Comparison of ENCODE assay signal across 1 cellular context in the genomic region with DNA sequence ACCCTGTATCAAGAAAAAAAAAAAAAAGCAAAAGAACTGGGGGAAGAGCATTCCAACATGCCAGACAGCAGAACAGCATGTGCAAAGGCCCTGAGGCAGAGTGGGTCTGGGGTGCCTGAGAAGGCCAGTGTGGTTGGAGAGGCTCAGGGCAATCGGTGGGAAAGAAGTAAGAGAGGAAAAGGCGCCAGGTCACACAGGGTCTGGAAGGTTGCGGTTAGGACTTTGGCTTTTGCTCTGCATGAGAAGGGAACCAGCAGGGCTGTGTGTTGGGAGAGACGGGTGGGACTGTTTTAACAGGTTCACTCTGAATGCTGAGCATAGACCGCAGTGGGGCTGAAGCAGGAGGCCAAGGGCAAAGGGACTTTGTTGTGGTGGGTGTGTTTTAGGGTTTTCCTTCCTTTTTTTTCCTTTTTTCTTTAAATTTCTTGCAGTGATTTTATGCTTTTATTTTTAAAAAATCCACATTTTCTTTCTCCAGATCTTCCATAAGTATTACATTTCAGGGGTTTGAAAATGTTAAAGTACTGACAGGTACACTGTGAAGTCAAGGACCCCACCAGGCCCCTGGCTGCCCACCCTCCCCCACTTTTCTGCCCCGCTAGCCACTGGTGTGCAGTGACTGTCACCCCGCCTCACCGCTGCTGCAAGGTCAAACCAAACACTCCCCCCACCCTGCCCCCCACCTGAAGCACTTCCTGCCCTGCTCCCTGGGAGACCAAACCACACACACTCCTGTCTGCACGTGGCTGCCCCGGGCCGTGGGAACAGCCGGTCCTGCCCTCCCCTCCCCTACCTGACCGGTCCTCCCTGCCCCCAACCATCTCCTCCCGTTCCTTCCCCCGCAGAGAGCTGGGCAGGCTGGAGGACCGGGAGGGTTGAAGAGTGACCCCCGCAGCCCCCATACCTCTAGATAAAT.
TF ChIP-seq lines count a peak whose summit lies in the region.

No MANE protein-coding gene starts in this region.

TF ChIP-seq in K562, 482 proteins besides CTCF, POLR2A, EP300 and RAD21:
- TF ChIP-seq, protein P1, sequence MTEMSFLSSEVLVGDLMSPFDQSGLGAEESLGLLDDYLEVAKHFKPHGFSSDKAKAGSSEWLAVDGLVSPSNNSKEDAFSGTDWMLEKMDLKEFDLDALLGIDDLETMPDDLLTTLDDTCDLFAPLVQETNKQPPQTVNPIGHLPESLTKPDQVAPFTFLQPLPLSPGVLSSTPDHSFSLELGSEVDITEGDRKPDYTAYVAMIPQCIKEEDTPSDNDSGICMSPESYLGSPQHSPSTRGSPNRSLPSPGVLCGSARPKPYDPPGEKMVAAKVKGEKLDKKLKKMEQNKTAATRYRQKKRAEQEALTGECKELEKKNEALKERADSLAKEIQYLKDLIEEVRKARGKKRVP (CRISPR knock-in tag; IDR thresholded peaks at IDR 0.05): no peak
- TF ChIP-seq SMARCA5 (IDR thresholded peaks at IDR 0.05) (0 out of 2 replicates have a peak, but pooled peaks have one; percentile 30), ZBTB17 (CRISPR knock-in tag; IDR thresholded peaks at IDR 0.05) (no peak), ZNF24 (IDR thresholded peaks at IDR 0.05) (no peak), SETDB1 (IDR thresholded peaks at IDR 0.05; ENCODE audit: low read length) (no peak), BCOR (IDR thresholded peaks at IDR 0.05) (peak; percentile 49; the same call in 1 of the 2 replicates), RBM25 (IDR thresholded peaks at IDR 0.05; ENCODE audit: low read depth, low read length, severe bottlenecking) (peak; percentile 69), SOX6 (IDR thresholded peaks at IDR 0.05) (no peak), GTF2A2 (tag; IDR thresholded peaks at IDR 0.05) (no peak), STAT5A (IDR thresholded peaks at IDR 0.05; ENCODE audit: borderline replicate concordance, low read length) (no peak), ERF (CRISPR knock-in tag; IDR thresholded peaks at IDR 0.05) (no peak)
- TF ChIP-seq, protein P2, sequence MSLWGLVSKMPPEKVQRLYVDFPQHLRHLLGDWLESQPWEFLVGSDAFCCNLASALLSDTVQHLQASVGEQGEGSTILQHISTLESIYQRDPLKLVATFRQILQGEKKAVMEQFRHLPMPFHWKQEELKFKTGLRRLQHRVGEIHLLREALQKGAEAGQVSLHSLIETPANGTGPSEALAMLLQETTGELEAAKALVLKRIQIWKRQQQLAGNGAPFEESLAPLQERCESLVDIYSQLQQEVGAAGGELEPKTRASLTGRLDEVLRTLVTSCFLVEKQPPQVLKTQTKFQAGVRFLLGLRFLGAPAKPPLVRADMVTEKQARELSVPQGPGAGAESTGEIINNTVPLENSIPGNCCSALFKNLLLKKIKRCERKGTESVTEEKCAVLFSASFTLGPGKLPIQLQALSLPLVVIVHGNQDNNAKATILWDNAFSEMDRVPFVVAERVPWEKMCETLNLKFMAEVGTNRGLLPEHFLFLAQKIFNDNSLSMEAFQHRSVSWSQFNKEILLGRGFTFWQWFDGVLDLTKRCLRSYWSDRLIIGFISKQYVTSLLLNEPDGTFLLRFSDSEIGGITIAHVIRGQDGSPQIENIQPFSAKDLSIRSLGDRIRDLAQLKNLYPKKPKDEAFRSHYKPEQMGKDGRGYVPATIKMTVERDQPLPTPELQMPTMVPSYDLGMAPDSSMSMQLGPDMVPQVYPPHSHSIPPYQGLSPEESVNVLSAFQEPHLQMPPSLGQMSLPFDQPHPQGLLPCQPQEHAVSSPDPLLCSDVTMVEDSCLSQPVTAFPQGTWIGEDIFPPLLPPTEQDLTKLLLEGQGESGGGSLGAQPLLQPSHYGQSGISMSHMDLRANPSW (CRISPR knock-in tag; IDR thresholded peaks at IDR 0.05): no peak
- TF ChIP-seq, protein P3, sequence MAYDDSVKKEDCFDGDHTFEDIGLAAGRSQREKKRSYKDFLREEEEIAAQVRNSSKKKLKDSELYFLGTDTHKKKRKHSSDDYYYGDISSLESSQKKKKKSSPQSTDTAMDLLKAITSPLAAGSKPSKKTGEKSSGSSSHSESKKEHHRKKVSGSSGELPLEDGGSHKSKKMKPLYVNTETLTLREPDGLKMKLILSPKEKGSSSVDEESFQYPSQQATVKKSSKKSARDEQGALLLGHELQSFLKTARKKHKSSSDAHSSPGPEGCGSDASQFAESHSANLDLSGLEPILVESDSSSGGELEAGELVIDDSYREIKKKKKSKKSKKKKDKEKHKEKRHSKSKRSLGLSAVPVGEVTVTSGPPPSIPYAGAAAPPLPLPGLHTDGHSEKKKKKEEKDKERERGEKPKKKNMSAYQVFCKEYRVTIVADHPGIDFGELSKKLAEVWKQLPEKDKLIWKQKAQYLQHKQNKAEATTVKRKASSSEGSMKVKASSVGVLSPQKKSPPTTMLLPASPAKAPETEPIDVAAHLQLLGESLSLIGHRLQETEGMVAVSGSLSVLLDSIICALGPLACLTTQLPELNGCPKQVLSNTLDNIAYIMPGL (CRISPR knock-in tag; IDR thresholded peaks at IDR 0.05): no peak
TF ChIP-seq in K562: peak in this region for 3.
